In the genomic region with DNA sequence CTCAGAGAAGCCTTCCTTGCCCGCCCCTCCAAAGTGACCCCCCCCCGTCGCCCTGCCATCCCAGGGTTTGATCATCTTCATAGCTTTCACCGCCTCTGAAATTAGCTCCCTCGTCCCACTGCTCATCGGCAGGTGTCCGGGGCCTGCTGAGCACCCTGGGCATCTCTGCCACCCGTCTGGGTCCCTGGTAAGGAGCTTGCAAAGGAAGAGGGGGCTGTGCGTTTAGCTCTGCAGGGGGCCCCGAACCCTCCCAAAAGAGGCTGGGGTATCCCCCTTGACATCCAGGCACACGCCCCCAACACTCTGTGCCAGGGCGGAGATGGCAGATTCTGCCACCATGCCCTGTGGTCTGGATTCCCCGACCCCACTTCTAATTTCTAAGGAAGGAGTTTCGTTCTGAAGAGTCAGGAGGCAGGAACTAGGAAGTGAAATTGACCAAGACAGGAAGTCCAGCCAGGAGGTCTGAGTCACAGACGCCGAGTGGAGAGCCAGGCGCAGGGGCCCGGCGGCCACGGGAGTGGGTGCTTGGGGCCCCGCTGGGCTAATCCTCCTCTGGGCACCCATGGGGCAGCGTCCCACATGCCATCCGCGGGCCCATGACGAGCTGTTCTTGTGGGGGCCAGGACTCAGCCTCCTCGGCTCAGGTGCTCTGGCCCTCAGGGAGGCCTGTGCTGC, we compare ENCODE assay signal across 8 cellular contexts.
DNase-seq lines count a peak whose midpoint lies in the region; ATAC-seq and TF ChIP-seq lines count a peak whose summit lies in the region.

No MANE protein-coding gene starts in this region.

- H3K27ac ChIP-seq in gastrocnemius medialis, result peak overlapping the region; percentile 93 to 98 (median 96)

- in situ Hi-C loops in gastrocnemius medialis (cut with MboI; ENCODE audit: low sequenced_read_pairs in 4 of 4), result loop anchor here in 1 of 4 donors (25.0 kb wide), 1 partner anchor 122 kb away; no protein-coding TSS in a partner anchor

- peak; percentile 40 for ATAC-seq in HG02623 (IDR thresholded peaks at IDR 0.05; ENCODE audit: unreplicated experiment)
- ATAC-seq in SK-N-SH treated with all-trans-retinoic acid at 6 μM for 48 hours, result peak; percentile 21
- no peak for ATAC-seq in gastrocnemius medialis
- no peak for ATAC-seq in HG03097 (IDR thresholded peaks at IDR 0.05; ENCODE audit: low FRiP score, unreplicated experiment)

- no peak for TF ChIP-seq CTCF in fibroblast of villous mesenchyme (IDR thresholded peaks at IDR 0.05; ENCODE audit: insufficient read depth, low read depth, low read length)
- no peak for TF ChIP-seq CTCF in gastrocnemius medialis (IDR thresholded peaks at IDR 0.05 in 4 of 5, conservative IDR thresholded peaks at IDR 0.05 in 1 of 5)

- TF ChIP-seq POLR2A in gastrocnemius medialis (IDR thresholded peaks at IDR 0.05), result no peak

- no peaks in the 10 kb centered on the region for H3K9me3 ChIP-seq in gastrocnemius medialis

- intact Hi-C loops in gastrocnemius medialis (cut with DNase I; ENCODE audit: low total_unique reads), result loop anchor here (10.0 kb wide), 1 partner anchor 524 kb away; a partner anchor contains a TSS

- DNase-seq in ELR (ENCODE audit: low read depth), result peak; percentile 92
- DNase-seq in fibroblast of villous mesenchyme (ENCODE audit: low read depth), result peak; percentile 84
- DNase-seq in gastrocnemius medialis, result peak; percentile 62 to 76
- no peak for DNase-seq in NK-92 (lab: John Stamatoyannopoulos, UW; ENCODE audit: unreplicated experiment)
- no peak for DNase-seq in stimulated activated CD4-positive, alpha-beta T cell treated with anti-CD3 and anti-CD28 coated beads, Interleukin-2, amount 100 ng/mL, for 24 hours

- no peaks in the 10 kb centered on the region for H3K36me3 ChIP-seq in gastrocnemius medialis

- peaks cover 71 to 78% of the 10 kb centered on the region in 2 donors for H3K4me1 ChIP-seq in gastrocnemius medialis

- H3K4me3 ChIP-seq in fibroblast of villous mesenchyme (ENCODE audit: low read depth, low read length), result no peak overlapping the region
- no peak overlapping the region for H3K4me3 ChIP-seq in gastrocnemius medialis

- H3K27me3 ChIP-seq in gastrocnemius medialis, result no peaks in the 10 kb centered on the region

TF ChIP-seq in SK-N-SH treated with all-trans-retinoic acid at 6 μM for 48 hours, 23 proteins besides CTCF, POLR2A, EP300 and RAD21:
- TF ChIP-seq ESRRG (CRISPR knock-in tag; IDR thresholded peaks at IDR 0.05) (no peak), PPARA (CRISPR knock-in tag; IDR thresholded peaks at IDR 0.05; ENCODE audit: borderline replicate concordance) (no peak), TCF4 (CRISPR knock-in tag; IDR thresholded peaks at IDR 0.05; ENCODE audit: borderline replicate concordance) (no peak), SNAI2 (CRISPR knock-in tag; IDR thresholded peaks at IDR 0.05) (no peak)
- TF ChIP-seq, protein P1, sequence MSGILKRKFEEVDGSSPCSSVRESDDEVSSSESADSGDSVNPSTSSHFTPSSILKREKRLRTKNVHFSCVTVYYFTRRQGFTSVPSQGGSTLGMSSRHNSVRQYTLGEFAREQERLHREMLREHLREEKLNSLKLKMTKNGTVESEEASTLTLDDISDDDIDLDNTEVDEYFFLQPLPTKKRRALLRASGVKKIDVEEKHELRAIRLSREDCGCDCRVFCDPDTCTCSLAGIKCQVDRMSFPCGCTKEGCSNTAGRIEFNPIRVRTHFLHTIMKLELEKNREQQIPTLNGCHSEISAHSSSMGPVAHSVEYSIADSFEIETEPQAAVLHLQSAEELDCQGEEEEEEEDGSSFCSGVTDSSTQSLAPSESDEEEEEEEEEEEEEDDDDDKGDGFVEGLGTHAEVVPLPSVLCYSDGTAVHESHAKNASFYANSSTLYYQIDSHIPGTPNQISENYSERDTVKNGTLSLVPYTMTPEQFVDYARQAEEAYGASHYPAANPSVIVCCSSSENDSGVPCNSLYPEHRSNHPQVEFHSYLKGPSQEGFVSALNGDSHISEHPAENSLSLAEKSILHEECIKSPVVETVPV (CRISPR knock-in tag; IDR thresholded peaks at IDR 0.05), result no peak

Comparison
In these comparisons a context has a peak if more than half of its experiments do, and no peak if none do; other contexts are left out.
1. DNase-seq: peak in ELR (single experiment), fibroblast of villous mesenchyme (single experiment) and gastrocnemius medialis (2 of 2); none in NK-92 (single experiment) and stimulated activated CD4-positive, alpha-beta T cell treated with anti-CD3 and anti-CD28 coated beads, Interleukin-2, amount 100 ng/mL, for 24 hours (0 of 2).
2. ATAC-seq: peak in HG02623 (single experiment) and SK-N-SH treated with all-trans-retinoic acid at 6 μM for 48 hours (single experiment); none in gastrocnemius medialis (0 of 2) and HG03097 (single experiment).